In genomic region chr7:77354484-77354883, GRCh38 we compare ENCODE assay signal across 26 cellular contexts.
DNase-seq lines count a peak whose midpoint lies in the region; ATAC-seq, FAIRE-seq and TF ChIP-seq lines count a peak whose summit lies in the region.
"Had no signal": no experiment of that assay in that cellular context is flagged by ENCODE, and none has a peak within 500 bp of the region (broad histone marks: within the 10 kb centered on the region; RNA-seq: fewer than 3 reads in every experiment).

No MANE protein-coding gene starts in this region.

- POLR2A ChIA-PET in WTC11 (lab: Charles Lee), result no interaction called here

- no peak overlapping the region for H3K27ac Mint-ChIP-seq in activated naive CD4-positive, alpha-beta T cell treated with anti-CD3 and anti-CD28 coated beads, Interleukin-2, amount 50 U/mL, for 24 hours
- H3K27ac Mint-ChIP-seq in T-helper 1 cell treated with Interleukin-12 subunit alpha and Interleukin-12 subunit beta and Interleukin-4 antibody, amounts not matched to agents 30 μg/mL and 1 μg/mL, for 36 hours, result peak overlapping the region; percentile 26
- no peak overlapping the region for H3K27ac Mint-ChIP-seq in WTC11
- H3K27ac Mint-ChIP-seq: activated CD4-positive, alpha-beta T cell treated with anti-CD3 and anti-CD28 coated beads for 36 hours; HFFc6 had no signal

- FAIRE-seq in endometrium (lab: Jason Lieb, UNC), result peak; percentile 37
- FAIRE-seq: endothelial cell of umbilical vein, HTR-8/SVneo, small intestine had no signal

- H3K27me3 Mint-ChIP-seq in activated naive CD4-positive, alpha-beta T cell treated with anti-CD3 and anti-CD28 coated beads, Interleukin-2, amount 50 U/mL, for 24 hours, result no peaks in the 10 kb centered on the region
- H3K27me3 Mint-ChIP-seq in T-helper 1 cell treated with Interleukin-12 subunit alpha and Interleukin-12 subunit beta and Interleukin-4 antibody, amounts not matched to agents 30 μg/mL and 1 μg/mL, for 36 hours (ENCODE audit: low read depth), result no peaks in the 10 kb centered on the region
- no peaks in the 10 kb centered on the region for H3K27me3 Mint-ChIP-seq in WTC11 (ENCODE audit: low read depth)
- H3K27me3 Mint-ChIP-seq: activated CD4-positive, alpha-beta T cell treated with anti-CD3 and anti-CD28 coated beads for 36 hours had no signal

- no peaks in the 10 kb centered on the region for H3K9me3 Mint-ChIP-seq in activated naive CD4-positive, alpha-beta T cell treated with anti-CD3 and anti-CD28 coated beads, Interleukin-2, amount 50 U/mL, for 24 hours
- H3K9me3 Mint-ChIP-seq in T-helper 1 cell treated with Interleukin-12 subunit alpha and Interleukin-12 subunit beta and Interleukin-4 antibody, amounts not matched to agents 30 μg/mL and 1 μg/mL, for 36 hours, result no peaks in the 10 kb centered on the region
- no peaks in the 10 kb centered on the region for H3K9me3 Mint-ChIP-seq in WTC11
- H3K9me3 Mint-ChIP-seq: HFFc6 had no signal

- H3K36me3 Mint-ChIP-seq in activated naive CD4-positive, alpha-beta T cell treated with anti-CD3 and anti-CD28 coated beads, Interleukin-2, amount 50 U/mL, for 24 hours, result peaks cover 1% of the 10 kb centered on the region
- H3K36me3 Mint-ChIP-seq in T-helper 1 cell treated with Interleukin-12 subunit alpha and Interleukin-12 subunit beta and Interleukin-4 antibody, amounts not matched to agents 30 μg/mL and 1 μg/mL, for 36 hours (ENCODE audit: low read depth), result no peaks in the 10 kb centered on the region
- no peaks in the 10 kb centered on the region for H3K36me3 Mint-ChIP-seq in WTC11

- ATAC-seq in WTC11 (no peak), HG02642 (IDR thresholded peaks at IDR 0.05; ENCODE audit: poor library complexity, unreplicated experiment) (no peak)
- ATAC-seq: activated CD4-positive, alpha-beta T cell treated with anti-CD3 and anti-CD28 coated beads for 36 hours; gastrocnemius medialis had no signal

- no peak for TF ChIP-seq CTCF in WTC11 (IDR thresholded peaks at IDR 0.05)

- CTCF ChIA-PET in WTC11 (lab: Charles Lee), result interaction anchor here (0.7 kb wide), 1 partner anchor 73 kb away, joined by 3 read pairs; no protein-coding TSS in a partner anchor

- DNase-seq in activated naive CD4-positive, alpha-beta T cell treated with anti-CD3 and anti-CD28 coated beads, Interleukin-2, amount 50 U/mL, for 16 hours, result no peak
- DNase-seq in WTC11 (ENCODE audit: low spot score), result no peak
- no peak for DNase-seq in NCI-H1417 (lab: John Stamatoyannopoulos, UW)
- DNase-seq in Kasumi-1 (lab: John Stamatoyannopoulos, UW), result no peak
- DNase-seq: activated CD4-positive, alpha-beta T cell treated with anti-CD3 and anti-CD28 coated beads for 36 hours; activated gamma-delta T cell treated with Interleukin-2 at 50 U/mL for 16 hours; activated T-cell treated with anti-CD3 and anti-CD28 coated beads, Interleukin-2, amount 50 U/mL, for 48 hours; AML-193; amniotic stem cell; brain microvascular endothelial cell; DMS153; gastrocnemius medialis; HFFc6; KBM-7; MG63; NCI-H1105 treated with DMSO at 0.1 percent for 48 hours; NCI-H1930; NCI-H524 treated with DMSO at 0.1 percent for 48 hours; small intestine; stimulated activated naive CD4-positive, alpha-beta T cell treated with Interleukin-2 at 50 U/mL for 16 hours had no signal

- peaks cover 61% of the 10 kb centered on the region for H3K4me1 Mint-ChIP-seq in activated naive CD4-positive, alpha-beta T cell treated with anti-CD3 and anti-CD28 coated beads, Interleukin-2, amount 50 U/mL, for 24 hours
- H3K4me1 Mint-ChIP-seq in T-helper 1 cell treated with Interleukin-12 subunit alpha and Interleukin-12 subunit beta and Interleukin-4 antibody, amounts not matched to agents 30 μg/mL and 1 μg/mL, for 36 hours (ENCODE audit: low read depth), result peaks cover 36% of the 10 kb centered on the region
- peaks cover 8% of the 10 kb centered on the region for H3K4me1 Mint-ChIP-seq in WTC11

- peak overlapping the region; percentile 47 for H3K4me3 Mint-ChIP-seq in activated naive CD4-positive, alpha-beta T cell treated with anti-CD3 and anti-CD28 coated beads, Interleukin-2, amount 50 U/mL, for 24 hours
- H3K4me3 Mint-ChIP-seq in T-helper 1 cell treated with Interleukin-12 subunit alpha and Interleukin-12 subunit beta and Interleukin-4 antibody, amounts not matched to agents 30 μg/mL and 1 μg/mL, for 36 hours, result peak overlapping the region; percentile 10
- H3K4me3 Mint-ChIP-seq in WTC11, result no peak overlapping the region
- H3K4me3 Mint-ChIP-seq: activated CD4-positive, alpha-beta T cell treated with anti-CD3 and anti-CD28 coated beads for 36 hours; HFFc6 had no signal

TF ChIP-seq in WTC11, 78 proteins besides CTCF, POLR2A, EP300 and RAD21:
- TF ChIP-seq RORB (CRISPR knock-in tag; IDR thresholded peaks at IDR 0.05) (no peak), PRDM15 (CRISPR knock-in tag; IDR thresholded peaks at IDR 0.05) (no peak), ZNF232 (CRISPR knock-in tag; IDR thresholded peaks at IDR 0.05) (no peak), FOXP4 (CRISPR knock-in tag; IDR thresholded peaks at IDR 0.05) (no peak), NR1H2 (CRISPR knock-in tag; IDR thresholded peaks at IDR 0.05) (no peak), MLX (CRISPR knock-in tag; IDR thresholded peaks at IDR 0.05) (no peak), KAT7 (CRISPR knock-in tag; IDR thresholded peaks at IDR 0.05; ENCODE audit: borderline replicate concordance) (no peak), IRF2 (CRISPR knock-in tag; IDR thresholded peaks at IDR 0.05; ENCODE audit: borderline replicate concordance, low read depth) (no peak), ZNF396 (CRISPR knock-in tag; IDR thresholded peaks at IDR 0.05; ENCODE audit: borderline replicate concordance) (no peak)
